17 cellular contexts compared by ENCODE assay signal in the genomic region with DNA sequence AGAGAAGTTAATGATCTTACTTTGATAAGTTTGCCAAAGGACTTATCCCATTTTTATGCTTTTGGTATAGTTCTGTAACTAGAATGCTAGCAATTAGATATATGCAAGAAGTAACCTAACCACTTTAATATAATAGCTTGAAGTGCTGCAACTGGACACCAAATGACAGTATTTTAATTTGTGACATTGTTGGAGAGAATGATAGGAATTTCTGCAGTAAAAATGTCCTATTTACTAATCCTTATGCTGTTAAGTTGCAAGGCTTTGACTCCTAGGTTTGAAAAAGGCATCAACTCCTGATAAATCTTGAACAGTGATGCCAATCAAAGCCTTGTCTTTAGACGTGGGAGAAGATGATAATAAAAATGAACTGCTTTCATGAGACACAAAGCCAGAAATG.
A peak's percentile ranks its signal among the peaks of the same experiment; 100 is the strongest.
DNase-seq lines count a peak whose midpoint lies in the region; ATAC-seq and TF ChIP-seq lines count a peak whose summit lies in the region.
"Had no signal": no experiment of that assay in that cellular context is flagged by ENCODE, and none has a peak within 500 bp of the region (broad histone marks: within the 10 kb centered on the region; RNA-seq: fewer than 3 reads in every experiment).

No MANE protein-coding gene starts in this region.

- no peak overlapping the region for H4K91ac ChIP-seq in IMR-90 (ENCODE audit: insufficient read depth, low read depth, low read length)

- H3K56ac ChIP-seq in IMR-90 (ENCODE audit: extremely low read depth, insufficient read depth, low read length) = no peak overlapping the region

- dilution Hi-C loops in IMR-90 (cut with HindIII; ENCODE audit: low sequenced_read_pairs, unreplicated experiment) = no loop called here

- no peak overlapping the region for H4K8ac ChIP-seq in IMR-90 (ENCODE audit: low read depth in 2 of 2, low read length in 2 of 2)

- H3K4me3 Mint-ChIP-seq in nephron progenitor cell = no peak overlapping the region
- H3K4me3 Mint-ChIP-seq: CD14-positive monocyte; CD4-positive, alpha-beta memory T cell; H9; IgD-negative memory B cell had no signal

- H3K14ac ChIP-seq in IMR-90 (replicated peaks; ENCODE audit: low read depth, low read length) = 0 out of 2 replicates have a peak overlapping the region, but pooled peaks have one; percentile 29

- no peak overlapping the region for H4K5ac ChIP-seq in IMR-90 (ENCODE audit: low read depth, low read length)

- no peak overlapping the region for H3K4ac ChIP-seq in IMR-90 (ENCODE audit: low read depth, low read length)

- H2AFZ ChIP-seq in IMR-90 (replicated peaks; ENCODE audit: low read length, poor library complexity) (no peak overlapping the region), OCI-LY7 (ENCODE audit: low read length) (no peak overlapping the region)

- ATAC-seq in left ventricle myocardium superior = no peak
- no peak for ATAC-seq in IMR-90 (ENCODE audit: low read depth)
- no peak for ATAC-seq in gastrocnemius medialis
- ATAC-seq: A549 had no signal

- no peak overlapping the region for H2BK5ac ChIP-seq in IMR-90 (ENCODE audit: low read depth, low read length, poor library complexity, severe bottlenecking)

- no peak overlapping the region for H3K9ac ChIP-seq in IMR-90 (ENCODE audit: low read depth, low read length)
- H3K9ac ChIP-seq: BLaER1 had no signal

- no peak overlapping the region for H3K23ac ChIP-seq in IMR-90 (ENCODE audit: low read depth, low read length)

- no peaks in the 10 kb centered on the region for H3K27me3 ChIP-seq in left ventricle myocardium inferior (ENCODE audit: low read depth)
- H3K27me3 ChIP-seq in IMR-90 (ENCODE audit: control insufficient read depth, insufficient read depth, low read length) = no peaks in the 10 kb centered on the region
- H3K27me3 ChIP-seq in gastrocnemius medialis = no peaks in the 10 kb centered on the region
- H3K27me3 ChIP-seq: BLaER1 had no signal

- H3K9me3 Mint-ChIP-seq in nephron progenitor cell = peaks cover 38% of the 10 kb centered on the region

- POLR2A ChIA-PET in IMR-90 (lab: Charles Lee; ENCODE audit: unreplicated experiment) = no interaction called here
- POLR2A ChIA-PET in OCI-LY7 (lab: Charles Lee) = interaction anchor here (1.3 kb wide), 1 partner anchor 57 kb away, joined by 3 read pairs; no protein-coding TSS in a partner anchor

- H4K20me1 ChIP-seq in IMR-90 (ENCODE audit: insufficient read depth, low read length) (no peaks in the 10 kb centered on the region), OCI-LY7 (ENCODE audit: insufficient read depth, low read length) (no peaks in the 10 kb centered on the region)
- H4K20me1 ChIP-seq: BLaER1 had no signal

- in situ Hi-C loops in IMR-90 (cut with MboI; ENCODE audit: low sequenced_read_pairs) = no loop called here
- in situ Hi-C loops in gastrocnemius medialis (cut with MboI; ENCODE audit: low sequenced_read_pairs in 4 of 4) = no loop called here

- no peak overlapping the region for H3K4me2 ChIP-seq in IMR-90 (ENCODE audit: low read depth, low read length)
- no peak overlapping the region for H3K4me2 ChIP-seq in OCI-LY7 (ENCODE audit: low read length)
- H3K4me2 ChIP-seq: A549, BLaER1 had no signal

- TF ChIP-seq POLR2A in IMR-90 (IDR thresholded peaks at IDR 0.05; ENCODE audit: low read depth, low read length) (no peak), gastrocnemius medialis (IDR thresholded peaks at IDR 0.05) (no peak)

- DNase-seq in left ventricle myocardium inferior = no peak
- no peak for DNase-seq in left ventricle myocardium superior
- DNase-seq in EH (ENCODE audit: low read depth) = peak; percentile 40
- no peak for DNase-seq in IMR-90
- DNase-seq in gastrocnemius medialis = no peak
- DNase-seq in AML-193 (lab: John Stamatoyannopoulos, UW) = no peak
- no peak for DNase-seq in OCI-LY7 (ENCODE audit: low spot score)
- no peak for DNase-seq in nephron progenitor cell
- DNase-seq: CD4-positive, alpha-beta memory T cell; DMS153; DMS79; GF-D8; H9 had no signal

- no peak overlapping the region for H2BK15ac ChIP-seq in IMR-90 (ENCODE audit: low read depth, low read length)

- H2BK120ac ChIP-seq in IMR-90 (ENCODE audit: low read depth, low read length) = no peak overlapping the region

- H3K79me1 ChIP-seq in IMR-90 (ENCODE audit: low read depth in 1 of 2, low read length in 2 of 2) = no peaks in the 10 kb centered on the region

- WGBS in IMR-90 (ENCODE audit: extremely low coverage in 2 of 2, insufficient read length in 1 of 2), 2 experiments = no CpG with 5 or more reads among the region's 1 CpG

- no peaks in the 10 kb centered on the region for H3K9me1 ChIP-seq in IMR-90 (ENCODE audit: insufficient read depth, low read length)

- no peaks in the 10 kb centered on the region for H3K27me3 Mint-ChIP-seq in nephron progenitor cell (ENCODE audit: low read depth, poor library complexity)
- H3K27me3 Mint-ChIP-seq: CD4-positive, alpha-beta memory T cell had no signal

- TF ChIP-seq RAD21 in IMR-90 (IDR thresholded peaks at IDR 0.05; ENCODE audit: low read length) = no peak

- no peak overlapping the region for H2BK20ac ChIP-seq in IMR-90 (ENCODE audit: low read depth, low read length)

- peaks cover 4% of the 10 kb centered on the region for H3K4me1 Mint-ChIP-seq in nephron progenitor cell
- H3K4me1 Mint-ChIP-seq: CD14-positive monocyte, H9 had no signal

- peaks cover 45% of the 10 kb centered on the region for H3K9me3 ChIP-seq in left ventricle myocardium inferior (replicated peaks)
- H3K9me3 ChIP-seq in IMR-90 (ENCODE audit: control insufficient read depth, insufficient read depth, low read length) = peaks cover 8% of the 10 kb centered on the region
- H3K9me3 ChIP-seq in gastrocnemius medialis = peaks cover 0 to 3% (median 0%) of the 10 kb centered on the region in 3 donors
- peaks cover 15% of the 10 kb centered on the region; the same call in 1 of the 2 replicates for H3K9me3 ChIP-seq in OCI-LY7 (ENCODE audit: low read length)
- H3K9me3 ChIP-seq: A549 had no signal

- H3K36me3 ChIP-seq in left ventricle myocardium inferior (peaks cover 4% of the 10 kb centered on the region), IMR-90 (ENCODE audit: control insufficient read depth, insufficient read depth, low read length) (no peaks in the 10 kb centered on the region), gastrocnemius medialis (no peaks in the 10 kb centered on the region), OCI-LY7 (ENCODE audit: insufficient read depth, low read length) (no peaks in the 10 kb centered on the region)
- H3K36me3 ChIP-seq: BLaER1 had no signal

- H3K4me1 ChIP-seq in left ventricle myocardium inferior (peaks cover 8% of the 10 kb centered on the region), IMR-90 (ENCODE audit: control insufficient read depth, insufficient read depth, low read length) (no peaks in the 10 kb centered on the region), gastrocnemius medialis (peaks cover 15 to 23% of the 10 kb centered on the region in 2 donors), OCI-LY7 (ENCODE audit: insufficient read depth, low read length, poor library complexity, severe bottlenecking) (no peaks in the 10 kb centered on the region)
- H3K4me1 ChIP-seq: A549 had no signal

- TF ChIP-seq CTCF in left ventricle myocardium inferior (IDR thresholded peaks at IDR 0.05; ENCODE audit: borderline replicate concordance) (no peak), IMR-90 (conservative IDR thresholded peaks at IDR 0.05; ENCODE audit: low read depth, low read length) (no peak), gastrocnemius medialis (IDR thresholded peaks at IDR 0.05 in 4 of 5, conservative IDR thresholded peaks at IDR 0.05 in 1 of 5) (no peak), OCI-LY7 (conservative IDR thresholded peaks at IDR 0.05; ENCODE audit: low read length) (no peak), nephron progenitor cell (IDR thresholded peaks at IDR 0.05) (no peak)

- H2AK9ac ChIP-seq in IMR-90 (replicated peaks; ENCODE audit: low read depth, low read length, poor library complexity) = no peak overlapping the region

- H3K4me3 ChIP-seq in left ventricle myocardium inferior (peak overlapping the region; percentile 57), IMR-90 (ENCODE audit: insufficient read depth, low read depth, low read length) (no peak overlapping the region), gastrocnemius medialis (peak overlapping the region; percentile 35 to 50 (median 42)), OCI-LY7 (ENCODE audit: low read depth, low read length, poor library complexity, severe bottlenecking) (no peak overlapping the region)
- H3K4me3 ChIP-seq: A549, BLaER1 had no signal

- no peak overlapping the region for H3K18ac ChIP-seq in IMR-90 (ENCODE audit: low read depth, low read length)

- CTCF ChIA-PET in IMR-90 (lab: Yijun Ruan, JAX) = no interaction called here
- CTCF ChIA-PET in OCI-LY7 (lab: Charles Lee; ENCODE audit: unreplicated experiment) = no interaction called here

- H2AK5ac ChIP-seq in IMR-90 (ENCODE audit: low read depth, low read length) = no peak overlapping the region

- no peak overlapping the region for H3K27ac Mint-ChIP-seq in nephron progenitor cell
- H3K27ac Mint-ChIP-seq: CD14-positive monocyte; CD4-positive, alpha-beta memory T cell; H9; IgD-negative memory B cell had no signal

- BruUV-seq in IMR-90 (replicated peaks; lab: Mats Ljungman, UMichigan) = no TSS peak
- no TSS peak for BruUV-seq in OCI-LY7 (replicated peaks; lab: Mats Ljungman, UMichigan)

- H3K27ac ChIP-seq in left ventricle myocardium inferior (replicated peaks) = peak overlapping the region; percentile 87
- H3K27ac ChIP-seq in IMR-90 (ENCODE audit: insufficient read depth, low read length) = no peak overlapping the region
- peak overlapping the region; percentile 76 to 90 (median 86) for H3K27ac ChIP-seq in gastrocnemius medialis
- no peak overlapping the region for H3K27ac ChIP-seq in OCI-LY7 (ENCODE audit: low read depth, low read length, poor library complexity, severe bottlenecking)
- H3K27ac ChIP-seq: A549, BLaER1 had no signal

- no peaks in the 10 kb centered on the region for H3K9me2 ChIP-seq in OCI-LY7 (ENCODE audit: insufficient read depth, low read length)

- peaks cover 5% of the 10 kb centered on the region for H3K36me3 Mint-ChIP-seq in nephron progenitor cell (ENCODE audit: low read depth)
- H3K36me3 Mint-ChIP-seq: CD14-positive monocyte, IgD-negative memory B cell had no signal

- no peaks in the 10 kb centered on the region for H3K79me2 ChIP-seq in OCI-LY7 (ENCODE audit: insufficient read depth, low read depth, low read length)

- intact Hi-C loops in left ventricle myocardium inferior (cut with micrococcal nuclease) = no loop called here
- intact Hi-C loops in left ventricle myocardium superior (cut with micrococcal nuclease) = no loop called here
- intact Hi-C loops in IMR-90 (cut with micrococcal nuclease) = no loop called here
- intact Hi-C loops in gastrocnemius medialis (cut with DNase I; ENCODE audit: low total_unique reads) = no loop called here
- intact Hi-C loops in OCI-LY7 (cut with micrococcal nuclease; ENCODE audit: unreplicated experiment) = no loop called here

TF ChIP-seq in IMR-90, 13 proteins besides CTCF, POLR2A, EP300 and RAD21:
- TF ChIP-seq SMC3 (IDR thresholded peaks at IDR 0.05; ENCODE audit: low read depth, low read length) (no peak), BHLHE40 (IDR thresholded peaks at IDR 0.05; ENCODE audit: low read depth, low read length) (no peak)

Comparison
In these comparisons a context has a peak if more than half of its experiments do, and no peak if none do; other contexts are left out.
1. H3K27ac ChIP-seq: peak in left ventricle myocardium inferior (single experiment) and gastrocnemius medialis (4 of 4); none in IMR-90 (single experiment) and OCI-LY7 (single experiment).
2. H3K4me3 ChIP-seq: peak in left ventricle myocardium inferior (single experiment) and gastrocnemius medialis (4 of 4); none in IMR-90 (single experiment) and OCI-LY7 (single experiment).